Comparison of ENCODE assay signal across 20 cellular contexts in the genomic region with DNA sequence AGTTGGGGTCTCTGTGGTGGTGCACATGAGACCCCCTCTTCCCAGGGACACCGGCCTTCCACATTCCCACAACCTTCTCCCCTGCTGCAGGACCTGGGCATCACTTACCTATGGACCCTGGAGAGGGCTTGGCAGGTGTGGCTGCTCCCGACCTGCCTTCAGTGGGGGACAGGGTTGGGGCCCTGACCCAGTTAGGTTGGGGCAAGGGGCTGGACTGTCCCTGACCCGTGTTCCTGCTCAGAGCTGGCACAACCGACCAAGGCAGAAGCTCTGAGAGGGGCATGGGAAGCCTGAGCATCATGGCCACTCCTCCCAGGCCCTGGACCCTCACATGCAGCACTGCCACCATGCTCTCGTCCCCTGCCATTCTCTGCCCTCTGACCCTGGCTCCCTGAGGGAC. TPM values are rescaled to one million over a fixed set of nuclear protein-coding genes. Genes with fewer than 3 reads are reported as not detected.
A peak's percentile ranks its signal among the peaks of the same experiment; 100 is the strongest.
DNase-seq lines count a peak whose midpoint lies in the region; ATAC-seq and TF ChIP-seq lines count a peak whose summit lies in the region.
"Had no signal": no experiment of that assay in that cellular context is flagged by ENCODE, and none has a peak within 500 bp of the region (broad histone marks: within the 10 kb centered on the region; RNA-seq: fewer than 3 reads in every experiment).

No MANE protein-coding gene starts in this region.

- H3K4me1 ChIP-seq in right atrium auricular region, result peaks cover 0 to 33% of the 10 kb centered on the region in 2 donors
- peaks cover 81% of the 10 kb centered on the region for H3K4me1 ChIP-seq in lower lobe of right lung
- H3K4me1 ChIP-seq in upper lobe of left lung, result peaks cover 66 to 81% (median 72%) of the 10 kb centered on the region in 4 donors

- no peak for TF ChIP-seq EP300 in upper lobe of left lung (IDR thresholded peaks at IDR 0.05)

- TF ChIP-seq CTCF in right atrium auricular region (IDR thresholded peaks at IDR 0.05) (no peak), lower lobe of right lung (IDR thresholded peaks at IDR 0.05) (no peak), upper lobe of left lung (IDR thresholded peaks at IDR 0.05) (no peak)
- TF ChIP-seq CTCF in activated CD8-positive, alpha-beta T cell treated with anti-CD3 and anti-CD28 coated beads for 36 hours (IDR thresholded peaks at IDR 0.05), result no peak

- peaks cover 78% of the 10 kb centered on the region for H3K4me1 Mint-ChIP-seq in activated CD8-positive, alpha-beta T cell treated with anti-CD3 and anti-CD28 coated beads for 36 hours (ENCODE audit: low read depth)

- intact Hi-C loops in Right ventricle myocardium inferior (cut with DNase I), result no loop called here
- intact Hi-C loops in activated CD8-positive, alpha-beta T cell treated with anti-CD3 and anti-CD28 coated beads for 36 hours (cut with micrococcal nuclease), result no loop called here
- intact Hi-C loops in lower lobe of right lung (cut with DNase I), result no loop called here

- H3K27me3 ChIP-seq in right atrium auricular region (no peaks in the 10 kb centered on the region), lower lobe of right lung (ENCODE audit: low read depth) (no peaks in the 10 kb centered on the region), upper lobe of left lung (no peaks in the 10 kb centered on the region)
- H3K27me3 ChIP-seq: adrenal gland, left lung had no signal

- no peaks in the 10 kb centered on the region for H3K27me3 Mint-ChIP-seq in activated CD8-positive, alpha-beta T cell treated with anti-CD3 and anti-CD28 coated beads for 36 hours

- POLR2A ChIA-PET in activated CD8-positive, alpha-beta T cell treated with anti-CD3 and anti-CD28 coated beads for 36 hours (lab: Charles Lee), result interaction anchor here (1.4 kb wide), 1 partner anchor 8 kb away, joined by 6 read pairs; no protein-coding TSS in a partner anchor

- no peak overlapping the region for H3K4me3 Mint-ChIP-seq in activated CD8-positive, alpha-beta T cell treated with anti-CD3 and anti-CD28 coated beads for 36 hours
- H3K4me3 Mint-ChIP-seq: nephron had no signal

- no peaks in the 10 kb centered on the region for H3K9me3 Mint-ChIP-seq in activated CD8-positive, alpha-beta T cell treated with anti-CD3 and anti-CD28 coated beads for 36 hours
- H3K9me3 Mint-ChIP-seq: nephron had no signal

- 93% methylated on average over 5 of the region's 5 CpGs; no CpG with 5 or more reads in 1 of the 2 donors for WGBS in upper lobe of left lung, 2 donors

- H3K36me3 ChIP-seq in right atrium auricular region (no peaks in the 10 kb centered on the region), lower lobe of right lung (peaks cover 11% of the 10 kb centered on the region), upper lobe of left lung (peaks cover 0 to 19% (median 5%) of the 10 kb centered on the region in 4 donors)
- H3K36me3 ChIP-seq: adrenal gland had no signal

- peak; percentile 30 for DNase-seq in Right ventricle myocardium inferior (ENCODE audit: missing footprints)
- DNase-seq in right atrium auricular region (ENCODE audit: low spot score), result no peak
- no peak for DNase-seq in activated CD8-positive, alpha-beta T cell treated with anti-CD3 and anti-CD28 coated beads for 36 hours
- DNase-seq in lower lobe of right lung, result peak; percentile 39
- DNase-seq in upper lobe of left lung, result no peak
- DNase-seq in NCI-H1092 treated with DMSO at 0.1 percent for 48 hours (lab: John Stamatoyannopoulos, UW), result no peak
- DNase-seq: activated CD4-positive, CD25-positive, alpha-beta regulatory T cell treated with anti-CD3 and anti-CD28 coated beads, Interleukin-2, amount 50 U/mL, for 72 hours; adrenal gland; caudate nucleus; foreskin melanocyte; GF-D8; NCI-H1436 treated with DMSO at 0.1 percent for 48 hours; NCI-H345; NK-92 treated with Interleukin-12 subunit alpha and Interleukin-12 subunit beta, amount 100 ng/mL, for 24 hours; substantia nigra; T1000 had no signal

- ATAC-seq in Right ventricle myocardium inferior (no peak), lower lobe of right lung (no peak), upper lobe of left lung (ENCODE audit: low FRiP score in 2 of 2) (no peak), esophagus mucosa (no peak), GM18505 (IDR thresholded peaks at IDR 0.05; ENCODE audit: unreplicated experiment) (no peak)
- no peak for ATAC-seq in activated CD8-positive, alpha-beta T cell treated with anti-CD3 and anti-CD28 coated beads for 36 hours
- ATAC-seq: left lung had no signal

- H3K27ac ChIP-seq in right atrium auricular region, result no peak overlapping the region
- H3K27ac ChIP-seq in lower lobe of right lung, result no peak overlapping the region
- H3K27ac ChIP-seq in upper lobe of left lung, result peak overlapping the region in 3 of 4 donors; percentile 86 to 89 (median 88)
- H3K27ac ChIP-seq: adrenal gland had no signal

- no peak for TF ChIP-seq POLR2A in upper lobe of left lung (IDR thresholded peaks at IDR 0.05)
- TF ChIP-seq POLR2A in GM18505 (IDR thresholded peaks at IDR 0.05; ENCODE audit: borderline replicate concordance, extremely low read depth, insufficient read depth, insufficient read length), result no peak

- peaks cover 19% of the 10 kb centered on the region for H3K36me3 Mint-ChIP-seq in activated CD8-positive, alpha-beta T cell treated with anti-CD3 and anti-CD28 coated beads for 36 hours (ENCODE audit: low read depth)

- CTCF ChIA-PET in activated CD8-positive, alpha-beta T cell treated with anti-CD3 and anti-CD28 coated beads for 36 hours (lab: Charles Lee), result no interaction called here

- H3K4me3 ChIP-seq in right atrium auricular region (no peak overlapping the region), lower lobe of right lung (no peak overlapping the region), upper lobe of left lung (no peak overlapping the region)
- H3K4me3 ChIP-seq: adrenal gland, left lung had no signal

- H3K9me3 ChIP-seq in right atrium auricular region (no peaks in the 10 kb centered on the region), lower lobe of right lung (no peaks in the 10 kb centered on the region), upper lobe of left lung (no peaks in the 10 kb centered on the region)
- H3K9me3 ChIP-seq: adrenal gland, left lung had no signal

- H3K27ac Mint-ChIP-seq in activated CD8-positive, alpha-beta T cell treated with anti-CD3 and anti-CD28 coated beads for 36 hours, result peak overlapping the region; percentile 39
- H3K27ac Mint-ChIP-seq: nephron had no signal

RNA-seq across cellular contexts. Expression of a gene that starts 6.1 kb away (rescaled TPM):
- 14.5 TPM for total RNA-seq in Right ventricle myocardium inferior
- 10 to 100 TPM in 1 of 2 donors, 1 to 10 TPM in 1; 7.5 to 15.3 TPM for total RNA-seq in right atrium auricular region
- 10 to 100 TPM; 58.9 to 63.7 TPM for total RNA-seq in activated CD8-positive, alpha-beta T cell treated with anti-CD3 and anti-CD28 coated beads for 36 hours
- 97.0 TPM for total RNA-seq in lower lobe of right lung
- total RNA-seq in upper lobe of left lung, result 100 to 1,000 TPM in 5 of 6 donors, 10 to 100 TPM in 1; 94.7 to 436 (median 163) TPM
- total RNA-seq in esophagus mucosa, result 117 TPM

RNA-seq across cellular contexts. Expression of a gene that starts 9.0 kb away (rescaled TPM):
- 26.3 TPM for total RNA-seq in Right ventricle myocardium inferior
- total RNA-seq in right atrium auricular region, result 10 to 100 TPM; 27.5 to 38.6 TPM
- 10 to 100 TPM; 51.2 to 51.6 TPM for total RNA-seq in activated CD8-positive, alpha-beta T cell treated with anti-CD3 and anti-CD28 coated beads for 36 hours
- total RNA-seq in lower lobe of right lung, result 42.9 TPM
- 10 to 100 TPM; 42.3 to 93.2 (median 69.8) TPM for total RNA-seq in upper lobe of left lung
- total RNA-seq in esophagus mucosa, result 50.2 TPM

Comparison
In these comparisons a context has a peak if more than half of its experiments do, and no peak if none do; other contexts are left out.
1. DNase-seq: peak in Right ventricle myocardium inferior (single experiment) and lower lobe of right lung (single experiment); none in right atrium auricular region (single experiment), activated CD8-positive, alpha-beta T cell treated with anti-CD3 and anti-CD28 coated beads for 36 hours (single experiment), upper lobe of left lung (0 of 2) and NCI-H1092 treated with DMSO at 0.1 percent for 48 hours (single experiment).
2. H3K27ac ChIP-seq: peak in upper lobe of left lung (3 of 4); none in right atrium auricular region (0 of 2) and lower lobe of right lung (single experiment).